ENCODE assay signal across 1 cellular context in genomic region chr2:70301344-70302194, GRCh38.
TF ChIP-seq lines count a peak whose summit lies in the region.

TSS of gene FAM136A (minus strand) at chr2:70302067. CDS start at chr2:70302011, 56 bp downstream.

TF ChIP-seq in HEK293, 187 proteins besides CTCF, POLR2A, EP300 and RAD21 (continued from another document):
- TF ChIP-seq TSHZ1 (tag by site-specific recombination; IDR thresholded peaks at IDR 0.05; ENCODE audit: borderline replicate concordance) (no peak), SP7 (tag by site-specific recombination; IDR thresholded peaks at IDR 0.05) (peak; percentile 64), ZNF600 (tag by site-specific recombination; IDR thresholded peaks at IDR 0.05) (no peak), RBAK (tag by site-specific recombination; IDR thresholded peaks at IDR 0.05) (no peak), ZNF266 (tag by site-specific recombination; IDR thresholded peaks at IDR 0.05; ENCODE audit: low read depth) (no peak), ZNF202 (tag by site-specific recombination; IDR thresholded peaks at IDR 0.05; ENCODE audit: borderline replicate concordance) (no peak), ZNF791 (tag by site-specific recombination; IDR thresholded peaks at IDR 0.05) (no peak), GLIS2 (tag by site-specific recombination; IDR thresholded peaks at IDR 0.05) (peak; percentile 74), ZFP41 (tag by site-specific recombination; IDR thresholded peaks at IDR 0.05; ENCODE audit: borderline replicate concordance) (no peak), ZFP37 (tag by site-specific recombination; IDR thresholded peaks at IDR 0.05) (peak; percentile 79; the same call in 1 of the 2 replicates), ZNF707 (tag by site-specific recombination; IDR thresholded peaks at IDR 0.05) (no peak), ZNF26 (tag by site-specific recombination; IDR thresholded peaks at IDR 0.05) (no peak), KLF1 (tag by site-specific recombination; IDR thresholded peaks at IDR 0.05) (peak; percentile 83), KLF16 (tag by site-specific recombination; IDR thresholded peaks at IDR 0.05) (peak; percentile 86), EGR2 (tag by site-specific recombination; IDR thresholded peaks at IDR 0.05; ENCODE audit: low read depth) (peak; percentile 79), SP3 (tag by site-specific recombination; IDR thresholded peaks at IDR 0.05) (peak; percentile 82), BCL11A (tag by site-specific recombination; IDR thresholded peaks at IDR 0.05; ENCODE audit: low read depth) (no peak)
- TF ChIP-seq, protein P1, sequence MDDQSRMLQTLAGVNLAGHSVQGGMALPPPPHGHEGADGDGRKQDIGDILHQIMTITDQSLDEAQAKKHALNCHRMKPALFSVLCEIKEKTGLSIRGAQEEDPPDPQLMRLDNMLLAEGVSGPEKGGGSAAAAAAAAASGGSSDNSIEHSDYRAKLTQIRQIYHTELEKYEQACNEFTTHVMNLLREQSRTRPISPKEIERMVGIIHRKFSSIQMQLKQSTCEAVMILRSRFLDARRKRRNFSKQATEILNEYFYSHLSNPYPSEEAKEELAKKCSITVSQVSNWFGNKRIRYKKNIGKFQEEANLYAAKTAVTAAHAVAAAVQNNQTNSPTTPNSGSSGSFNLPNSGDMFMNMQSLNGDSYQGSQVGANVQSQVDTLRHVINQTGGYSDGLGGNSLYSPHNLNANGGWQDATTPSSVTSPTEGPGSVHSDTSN (CRISPR knock-in tag; IDR thresholded peaks at IDR 0.05), result peak; percentile 33; the same call in 1 of the 2 replicates
